ENCODE assay signal across 9 cellular contexts in genomic region chr3:186514296-186515002, GRCh38. TPM values are rescaled to one million over a fixed set of nuclear protein-coding genes. Genes with fewer than 3 reads are reported as not detected.
DNase-seq lines count a peak whose midpoint lies in the region; ATAC-seq, FAIRE-seq and TF ChIP-seq lines count a peak whose summit lies in the region.
"Had no signal": no experiment of that assay in that cellular context is flagged by ENCODE, and none has a peak within 500 bp of the region (broad histone marks: within the 10 kb centered on the region; RNA-seq: fewer than 3 reads in every experiment).

No MANE protein-coding gene starts in this region.

- H3K4me2 ChIP-seq in A549, result no peak overlapping the region

- CTCF ChIA-PET in A549 (lab: Yijun Ruan, JAX), result no interaction called here
- CTCF ChIA-PET in RWPE1 (lab: Yijun Ruan, JAX), result no interaction called here

- TF ChIP-seq EP300 in A549 (IDR thresholded peaks at IDR 0.05), result no peak

- DNase-seq in A549 (ENCODE audit: low read depth in 1 of 2, low spot score in 1 of 2) (peak; percentile 14 to 22), GM12864 (ENCODE audit: low read depth) (no peak), RWPE1 (ENCODE audit: low spot score) (no peak), germinal center (ENCODE audit: low spot score) (peak; percentile 36), GM19240 (ENCODE audit: insufficient read length, low spot score) (no peak), NCI-H446 (lab: John Stamatoyannopoulos, UW) (no peak)

- ATAC-seq in A549, result peak; percentile 69 to 87; a peak in 5 of 6 replicates
- ATAC-seq in GM18861 (IDR thresholded peaks at IDR 0.05; ENCODE audit: unreplicated experiment), result no peak
- no peak for ATAC-seq in GM18502 (IDR thresholded peaks at IDR 0.05; ENCODE audit: poor library complexity, unreplicated experiment)

- WGBS in A549 (ENCODE audit: missing lambda C conversion rate), result 7% methylated on average over 3 of the region's 3 CpGs

- no peak for TF ChIP-seq RAD21 in A549 (conservative IDR thresholded peaks at IDR 0.05 in 1 of 2, IDR thresholded peaks at IDR 0.05 in 1 of 2)

- no peak overlapping the region for H3K4me3 ChIP-seq in A549
- H3K4me3 ChIP-seq in GM12864 (ENCODE audit: low read depth, low read length), result no peak overlapping the region
- H3K4me3 ChIP-seq: tibial nerve had no signal

- H3K9me3 ChIP-seq in A549, result no peaks in the 10 kb centered on the region

- H3K4me1 ChIP-seq in A549, result no peaks in the 10 kb centered on the region
- H3K4me1 ChIP-seq: tibial nerve had no signal

- POLR2A ChIA-PET in A549 (lab: Yijun Ruan, JAX) (no interaction called here), RWPE1 (lab: Yijun Ruan, JAX; ENCODE audit: low non-redundant PET) (no interaction called here)

- no peak for FAIRE-seq in A549 (lab: Jason Lieb, UNC)

- TF ChIP-seq POLR2A in A549 (IDR thresholded peaks at IDR 0.05; ENCODE audit: low read length), result no peak

- TF ChIP-seq CTCF in A549 (IDR thresholded peaks at IDR 0.05) (no peak), GM12864 (IDR thresholded peaks at IDR 0.05; ENCODE audit: low read depth, low read length, missing control alignments) (peak; percentile 63), RWPE1 (conservative IDR thresholded peaks at IDR 0.05; ENCODE audit: low read depth) (0 out of 2 replicates have a peak, but pooled peaks have one; percentile 7)

- H3K27ac ChIP-seq in A549, result no peak overlapping the region
- no peak overlapping the region for H3K27ac ChIP-seq in RWPE1
- H3K27ac ChIP-seq: tibial nerve had no signal

TF ChIP-seq in A549, 52 proteins besides CTCF, POLR2A, EP300 and RAD21:
- TF ChIP-seq EHF (CRISPR knock-in tag; IDR thresholded peaks at IDR 0.05) (no peak), RARB (CRISPR knock-in tag; IDR thresholded peaks at IDR 0.05) (no peak), ZFP36 (IDR thresholded peaks at IDR 0.05; ENCODE audit: borderline replicate concordance, partially characterized antibody) (no peak), CHD4 (IDR thresholded peaks at IDR 0.05; ENCODE audit: borderline replicate concordance) (no peak), FOXS1 (CRISPR knock-in tag; IDR thresholded peaks at IDR 0.05) (no peak), POLR2AphosphoS2 (conservative IDR thresholded peaks at IDR 0.05; ENCODE audit: low read length) (no peak), HDAC2 (IDR thresholded peaks at IDR 0.05) (no peak), BHLHE40 (IDR thresholded peaks at IDR 0.05; ENCODE audit: low read depth, low read length) (no peak), ZC3H11A (IDR thresholded peaks at IDR 0.05) (no peak), E2F6 (IDR thresholded peaks at IDR 0.05; ENCODE audit: borderline replicate concordance, low read depth) (no peak), CEBPB (IDR thresholded peaks at IDR 0.05) (no peak), EHMT2 (IDR thresholded peaks at IDR 0.05; ENCODE audit: low read depth) (no peak), SMC3 (IDR thresholded peaks at IDR 0.05) (no peak)
- TF ChIP-seq, protein P1, sequence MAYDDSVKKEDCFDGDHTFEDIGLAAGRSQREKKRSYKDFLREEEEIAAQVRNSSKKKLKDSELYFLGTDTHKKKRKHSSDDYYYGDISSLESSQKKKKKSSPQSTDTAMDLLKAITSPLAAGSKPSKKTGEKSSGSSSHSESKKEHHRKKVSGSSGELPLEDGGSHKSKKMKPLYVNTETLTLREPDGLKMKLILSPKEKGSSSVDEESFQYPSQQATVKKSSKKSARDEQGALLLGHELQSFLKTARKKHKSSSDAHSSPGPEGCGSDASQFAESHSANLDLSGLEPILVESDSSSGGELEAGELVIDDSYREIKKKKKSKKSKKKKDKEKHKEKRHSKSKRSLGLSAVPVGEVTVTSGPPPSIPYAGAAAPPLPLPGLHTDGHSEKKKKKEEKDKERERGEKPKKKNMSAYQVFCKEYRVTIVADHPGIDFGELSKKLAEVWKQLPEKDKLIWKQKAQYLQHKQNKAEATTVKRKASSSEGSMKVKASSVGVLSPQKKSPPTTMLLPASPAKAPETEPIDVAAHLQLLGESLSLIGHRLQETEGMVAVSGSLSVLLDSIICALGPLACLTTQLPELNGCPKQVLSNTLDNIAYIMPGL (CRISPR knock-in tag; IDR thresholded peaks at IDR 0.05; ENCODE audit: borderline replicate concordance), result no peak
- TF ChIP-seq, protein P2, sequence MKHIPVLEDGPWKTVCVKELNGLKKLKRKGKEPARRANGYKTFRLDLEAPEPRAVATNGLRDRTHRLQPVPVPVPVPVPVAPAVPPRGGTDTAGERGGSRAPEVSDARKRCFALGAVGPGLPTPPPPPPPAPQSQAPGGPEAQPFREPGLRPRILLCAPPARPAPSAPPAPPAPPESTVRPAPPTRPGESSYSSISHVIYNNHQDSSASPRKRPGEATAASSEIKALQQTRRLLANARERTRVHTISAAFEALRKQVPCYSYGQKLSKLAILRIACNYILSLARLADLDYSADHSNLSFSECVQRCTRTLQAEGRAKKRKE (CRISPR knock-in tag; IDR thresholded peaks at IDR 0.05; ENCODE audit: low read depth), result no peak

RNA-seq across cellular contexts. Expression of gene CRYGS, which starts 29.7 kb away (rescaled TPM):
- polyA plus RNA-seq in A549 (2011; rRNA removed), result 2.5 and 2.6 TPM in 2 replicates
- 0.39 and 1.0 TPM in 2 replicates for polyA plus RNA-seq in A549 (2012; cell fraction: cytosol; rRNA removed)
- polyA plus RNA-seq in A549 (2012; cell fraction: nucleus; rRNA removed), result 6.2 and 11.3 TPM in 2 replicates
- 0.65 to 0.84 TPM (median 0.78 TPM) in 3 replicates for polyA plus RNA-seq in A549 (2017; fragmentation: RNase III; extraction: RNeasy Plus Mini Kit Qiagen cat#74134 plus additional on column Dnase treatment)
- 1.2 and 3.2 TPM in 2 replicates for polyA minus RNA-seq in A549 (2011; rRNA and poly(A)+ RNA removed)

RNA-seq across cellular contexts. Expression of gene TBCCD1, which starts 52.7 kb away (rescaled TPM):
- 11.4 and 13.5 TPM in 2 replicates for polyA plus RNA-seq in A549 (2011; rRNA removed)
- 4.5 and 5.8 TPM in 2 replicates for polyA plus RNA-seq in A549 (2012; cell fraction: cytosol; rRNA removed)
- polyA plus RNA-seq in A549 (2012; cell fraction: nucleus; rRNA removed), result 3.5 and 6.0 TPM in 2 replicates
- polyA plus RNA-seq in A549 (2017; fragmentation: RNase III; extraction: RNeasy Plus Mini Kit Qiagen cat#74134 plus additional on column Dnase treatment), result 5.7 to 5.8 TPM (median 5.8 TPM) in 3 replicates
- polyA minus RNA-seq in A549 (2011; rRNA and poly(A)+ RNA removed), result 10.6 and 12.2 TPM in 2 replicates

RNA-seq across cellular contexts. Expression of gene DNAJB11, which starts 56.1 kb away (rescaled TPM):
- polyA plus RNA-seq in A549 (2011; rRNA removed) (36.0 and 61.9 TPM in 2 replicates), A549 (2017; fragmentation: RNase III; extraction: RNeasy Plus Mini Kit Qiagen cat#74134 plus additional on column Dnase treatment) (51.7 to 55.2 TPM (median 54.9 TPM) in 3 replicates)
- polyA plus RNA-seq in A549 (2012; cell fraction: cytosol; rRNA removed), result 18.8 and 22.0 TPM in 2 replicates
- 10.9 and 19.6 TPM in 2 replicates for polyA plus RNA-seq in A549 (2012; cell fraction: nucleus; rRNA removed)
- polyA minus RNA-seq in A549 (2011; rRNA and poly(A)+ RNA removed), result 9.7 and 10.8 TPM in 2 replicates

Comparison
In these comparisons a context has a peak if more than half of its experiments do, and no peak if none do; other contexts are left out.
1. ATAC-seq: peak in A549 (2 of 2); none in GM18861 (single experiment) and GM18502 (single experiment).
2. DNase-seq: peak in A549 (2 of 2) and germinal center (single experiment); none in GM12864 (single experiment), RWPE1 (single experiment), GM19240 (single experiment) and NCI-H446 (0 of 2).